In genomic region chr16:68310441-68311315, GRCh38 we compare ENCODE assay signal across 8 cellular contexts. TPM values are rescaled to one million over a fixed set of nuclear protein-coding genes. Genes with fewer than 3 reads are reported as not detected.
DNase-seq lines count a peak whose midpoint lies in the region; ATAC-seq, FAIRE-seq and TF ChIP-seq lines count a peak whose summit lies in the region.

Gene PRMT7, plus strand, starts transcription at chr16:68311019. Its CDS starts 4,961 bp downstream, at chr16:68315980.
Gene SLC7A6OS, minus strand, starts transcription at chr16:68310946. Its CDS starts 20 bp downstream, at chr16:68310926.

- H3K79me2 ChIP-seq in H1 (ENCODE audit: control insufficient read depth in 1 of 2, insufficient read depth in 2 of 2, low read length in 2 of 2), result peaks cover 4 to 29% of the 10 kb centered on the region in 2 experiments
- H3K79me2 ChIP-seq in mesendoderm (ENCODE audit: control insufficient read depth, insufficient read depth, low read length), result peaks cover 16% of the 10 kb centered on the region

- TF ChIP-seq RAD21 in H1 (IDR thresholded peaks at IDR 0.05 in 1 of 2, conservative IDR thresholded peaks at IDR 0.05 in 1 of 2; ENCODE audit: low read depth in 2 of 2, low read length in 2 of 2), result peak in 1 of 2 experiments; percentile 22; a peak in 1 of 4 replicates

- peak; percentile 58 to 95 for TF ChIP-seq POLR2A in H1 (IDR thresholded peaks at IDR 0.05; ENCODE audit: control extremely low read depth in 1 of 2, low read depth in 2 of 2, low read length in 2 of 2)

- H3K4me3 Mint-ChIP-seq in Calu3 (ENCODE audit: low read depth, unreplicated experiment), result peak within 1 kb of the TSS; percentile 99
- H3K4me3 Mint-ChIP-seq in activated CD8-positive, alpha-beta memory T cell treated with anti-CD3 and anti-CD28 coated beads, Interleukin-2, amount 10 ng/mL, durations not matched to agents 7 days and 5 days, result peak within 1 kb of the TSS; percentile 85

- H3K56ac ChIP-seq in H1 (replicated peaks; ENCODE audit: insufficient read length, low read depth, low read length) (peak within 1 kb of the TSS; percentile 86), mesendoderm (ENCODE audit: low read length) (peak within 1 kb of the TSS; percentile 97)

- peak within 1 kb of the TSS; percentile 84; the same call in 1 of the 2 replicates for H3K18ac ChIP-seq in H1 (ENCODE audit: extremely low read depth, low read length)
- H3K18ac ChIP-seq in mesendoderm (ENCODE audit: low read length), result peak within 1 kb of the TSS; percentile 10

- H2BK15ac ChIP-seq in H1 (ENCODE audit: low read length) (no peak within 1 kb of the TSS), mesendoderm (replicated peaks; ENCODE audit: low read depth) (no peak within 1 kb of the TSS)

- H2AFZ ChIP-seq in H1 (ENCODE audit: low read length), result peak within 1 kb of the TSS; percentile 91

- peak within 1 kb of the TSS; percentile 33 for H2BK120ac ChIP-seq in H1 (replicated peaks; ENCODE audit: low read depth, low read length)
- H2BK120ac ChIP-seq in mesendoderm (ENCODE audit: low read depth, low read length), result no peak within 1 kb of the TSS

- H4K8ac ChIP-seq in H1 (ENCODE audit: extremely low read depth, insufficient read depth, low read length) (peak within 1 kb of the TSS; percentile 96), mesendoderm (ENCODE audit: low read depth, low read length) (peak within 1 kb of the TSS; percentile 1)

- H3K27me3 Mint-ChIP-seq in Calu3 (ENCODE audit: unreplicated experiment), result no peaks in the 10 kb centered on the region
- H3K27me3 Mint-ChIP-seq in activated CD8-positive, alpha-beta memory T cell treated with anti-CD3 and anti-CD28 coated beads, Interleukin-2, amount 10 ng/mL, durations not matched to agents 7 days and 5 days, result no peaks in the 10 kb centered on the region

- H4K91ac ChIP-seq in H1 (replicated peaks; ENCODE audit: insufficient read length, low read length), result peak within 1 kb of the TSS; percentile 81

- H3K36me3 ChIP-seq in HUES48 (ENCODE audit: control insufficient read depth, insufficient read depth, low read length), result peaks cover 50% of the 10 kb centered on the region
- H3K36me3 ChIP-seq in NT2/D1 (ENCODE audit: insufficient read depth, insufficient read length, low read length), result peaks cover 60% of the 10 kb centered on the region
- peaks cover 0 to 27% (median 6%) of the 10 kb centered on the region in 4 experiments; a peak in 3 of 8 replicates for H3K36me3 ChIP-seq in H1 (ENCODE audit: control insufficient read depth in 2 of 4, insufficient read depth in 4 of 4, low read length in 3 of 4)
- H3K36me3 ChIP-seq in mesendoderm (ENCODE audit: control insufficient read depth, insufficient read depth, low read length), result no peaks in the 10 kb centered on the region

- BruUV-seq in Calu3 (replicated peaks; lab: Mats Ljungman, UMichigan), result no TSS peak

- peak within 1 kb of the TSS; percentile 96 for H4K5ac ChIP-seq in H1 (ENCODE audit: insufficient read length, low read depth, low read length)
- H4K5ac ChIP-seq in mesendoderm (ENCODE audit: low read length), result no peak within 1 kb of the TSS

- intact Hi-C loops in Calu3 (cut with micrococcal nuclease; ENCODE audit: unreplicated experiment), result loop anchor here (5.0 kb wide), 1 partner anchor 43 kb away; no protein-coding TSS in a partner anchor

- H3K9me3 Mint-ChIP-seq in Calu3 (ENCODE audit: low read depth, unreplicated experiment), result no peaks in the 10 kb centered on the region
- no peaks in the 10 kb centered on the region for H3K9me3 Mint-ChIP-seq in activated CD8-positive, alpha-beta memory T cell treated with anti-CD3 and anti-CD28 coated beads, Interleukin-2, amount 10 ng/mL, durations not matched to agents 7 days and 5 days (ENCODE audit: low read depth)

- H3K27ac ChIP-seq in HUES48 (ENCODE audit: low read depth, low read length) (peak within 1 kb of the TSS; percentile 87), H1 (ENCODE audit: low read depth, low read length) (peak within 1 kb of the TSS; percentile 87), mesendoderm (ENCODE audit: low read depth, low read length) (peak within 1 kb of the TSS; percentile 68)

- TF ChIP-seq CTCF in Calu3 (IDR thresholded peaks at IDR 0.05; ENCODE audit: unreplicated experiment) (no peak), H1 (IDR thresholded peaks at IDR 0.05; ENCODE audit: control extremely low read depth in 1 of 3, insufficient read depth in 1 of 3, low read depth in 1 of 3, low read length in 3 of 3) (peak in 2 of 3 experiments; percentile 14 to 24; a peak in 2 of 4 replicates)

- H3K4me1 ChIP-seq in HUES48 (ENCODE audit: control insufficient read depth, insufficient read depth, low read length) (peaks cover 12% of the 10 kb centered on the region), NT2/D1 (ENCODE audit: insufficient read depth, insufficient read length) (no peaks in the 10 kb centered on the region), H1 (replicated peaks in 1 of 4; ENCODE audit: control insufficient read depth in 3 of 4, insufficient read depth in 4 of 4, low read length in 3 of 4) (peaks cover 3 to 6% (median 4%) of the 10 kb centered on the region in 4 experiments; a peak in 5 of 7 replicates), mesendoderm (ENCODE audit: control insufficient read depth, low read depth, low read length) (no peaks in the 10 kb centered on the region)

- H3K79me1 ChIP-seq in H1 (ENCODE audit: low read depth, low read length) (peaks cover 5% of the 10 kb centered on the region; the same call in 1 of the 2 replicates), mesendoderm (ENCODE audit: low read length) (peaks cover 6% of the 10 kb centered on the region)

- H3K27me3 ChIP-seq in HUES48 (ENCODE audit: control insufficient read depth, insufficient read depth, low read length) (no peaks in the 10 kb centered on the region), NT2/D1 (ENCODE audit: insufficient read depth, insufficient read length) (no peaks in the 10 kb centered on the region), H1 (replicated peaks in 1 of 4; ENCODE audit: control insufficient read depth in 3 of 4, extremely low read depth in 1 of 4, insufficient read depth in 3 of 4, low read length in 3 of 4) (no peaks in the 10 kb centered on the region), mesendoderm (ENCODE audit: insufficient read depth, low read length, poor library complexity) (no peaks in the 10 kb centered on the region)

- H3K9ac ChIP-seq in HUES48 (ENCODE audit: low read depth, low read length) (peak within 1 kb of the TSS; percentile 87), NT2/D1 (ENCODE audit: insufficient read length, low read depth) (peak within 1 kb of the TSS; percentile 100), H1 (replicated peaks in 1 of 4; ENCODE audit: extremely low read depth in 1 of 4, low read depth in 3 of 4, low read length in 3 of 4) (peak within 1 kb of the TSS; percentile 84 to 90 (median 88)), mesendoderm (ENCODE audit: low read length) (peak within 1 kb of the TSS; percentile 96)

- peak within 1 kb of the TSS; percentile 88 for H3K27ac Mint-ChIP-seq in Calu3 (ENCODE audit: unreplicated experiment)
- H3K27ac Mint-ChIP-seq in activated CD8-positive, alpha-beta memory T cell treated with anti-CD3 and anti-CD28 coated beads, Interleukin-2, amount 10 ng/mL, durations not matched to agents 7 days and 5 days, result peak within 1 kb of the TSS; percentile 85

- H4K20me1 ChIP-seq in H1 (replicated peaks in 1 of 2; ENCODE audit: control insufficient read depth in 1 of 2, insufficient read depth in 2 of 2, low read length in 2 of 2), result peaks cover 0 to 4% of the 10 kb centered on the region in 2 experiments

- no peak within 1 kb of the TSS for H2BK12ac ChIP-seq in H1 (ENCODE audit: low read depth, low read length)

- no peaks in the 10 kb centered on the region for H3K9me3 ChIP-seq in HUES48 (ENCODE audit: control insufficient read depth, insufficient read depth, low read length)
- H3K9me3 ChIP-seq in NT2/D1 (ENCODE audit: insufficient read depth, low read length), result no peaks in the 10 kb centered on the region
- no peaks in the 10 kb centered on the region for H3K9me3 ChIP-seq in H1 (ENCODE audit: insufficient read depth in 2 of 2, low read depth in 1 of 2, low read length in 1 of 2)

- peak within 1 kb of the TSS; percentile 97 for H3K4me3 ChIP-seq in HUES48 (ENCODE audit: low read depth, low read length)
- peak within 1 kb of the TSS; percentile 99 for H3K4me3 ChIP-seq in NT2/D1 (ENCODE audit: insufficient read length, low read depth)
- peak within 1 kb of the TSS; percentile 69 to 96 (median 86) for H3K4me3 ChIP-seq in H1 (ENCODE audit: extremely low read depth in 1 of 4, insufficient read depth in 2 of 4, low read depth in 3 of 4, low read length in 4 of 4)
- H3K4me3 ChIP-seq in mesendoderm (ENCODE audit: low read length), result peak within 1 kb of the TSS; percentile 97

- WGBS in H1 (ENCODE audit: extremely low coverage in 1 of 2, insufficient coverage in 1 of 2, insufficient read length in 1 of 2, insufficient replicate concordance in 2 of 2, low coverage in 1 of 2, low lambda C conversion rate in 2 of 2, missing lambda C conversion rate in 1 of 2), 2 experiments, result 2% methylated on average over 82 of the region's 82 CpGs; no CpG with 5 or more reads in 1 of the 2 experiments
- WGBS in mesendoderm (ENCODE audit: extremely low coverage, insufficient coverage, low lambda C conversion rate), result no CpG with 5 or more reads among the region's 82 CpGs

- CTCF ChIA-PET in Calu3 (lab: Charles Lee), result interaction anchor here (0.5 to 1.8 kb wide), 9 partner anchors 30 to 863 kb away, joined by 3 to 13 read pairs (median 4); partner anchors contain the start of gene SLC7A6
- CTCF ChIA-PET in activated CD8-positive, alpha-beta memory T cell treated with anti-CD3 and anti-CD28 coated beads, Interleukin-2, amount 10 ng/mL, durations not matched to agents 7 days and 5 days (lab: Charles Lee), result interaction anchor here (0.7 to 2.7 kb wide), 21 partner anchors 9 to 749 kb away, joined by 3 to 71 read pairs (median 4); partner anchors contain the start of genes CTCF, PLA2G15 and SLC7A6
- CTCF ChIA-PET in H1 (lab: Charles Lee; ENCODE audit: partially characterized antibody), result interaction anchor here (0.8 to 2.4 kb wide), 12 partner anchors 9 to 69 kb away, joined by 3 to 34 read pairs (median 4); partner anchors contain the start of gene SLC7A6

- H2BK5ac ChIP-seq in H1 (ENCODE audit: low read depth, low read length) (peak within 1 kb of the TSS; percentile 93), mesendoderm (ENCODE audit: low read length) (no peak within 1 kb of the TSS)

- peak; percentile 94 for DNase-seq in Calu3
- peak; percentile 90 for DNase-seq in NT2/D1 (ENCODE audit: low read depth, low spot score)
- peak; percentile 96 for DNase-seq in activated CD8-positive, alpha-beta memory T cell treated with anti-CD3 and anti-CD28 coated beads, Interleukin-2, amount 10 ng/mL, durations not matched to agents 7 days and 5 days
- peak; percentile 67 to 93 for DNase-seq in H1 (ENCODE audit: low read depth in 1 of 2, low spot score in 2 of 2)
- DNase-seq in mesendoderm, result peak; percentile 96
- peak; percentile 82 for DNase-seq in stimulated activated CD8-positive, alpha-beta memory T cell treated with anti-CD3 and anti-CD28 coated beads, Interleukin-15, amount 100 ng/mL, for 1 hour (ENCODE audit: low read depth)

- H3K23me2 ChIP-seq in H1 (ENCODE audit: low read depth, low read length), result peaks cover 9% of the 10 kb centered on the region; the same call in 1 of the 2 replicates

- POLR2A ChIA-PET in H1 (lab: Charles Lee; ENCODE audit: partially characterized antibody), result interaction anchor here (0.6 to 3.8 kb wide), 32 partner anchors 9 to 808 kb away, joined by 3 to 44 read pairs (median 6); partner anchors contain the start of genes ESRP2, NFATC3, PLA2G15 and SLC7A6

- H3K4ac ChIP-seq in H1 (replicated peaks; ENCODE audit: insufficient read length, low read depth, low read length) (no peak within 1 kb of the TSS), mesendoderm (ENCODE audit: low read depth, low read length) (no peak within 1 kb of the TSS)

- FAIRE-seq in H1 (lab: Jason Lieb, UNC), result no peak

- TF ChIP-seq EP300 in H1 (IDR thresholded peaks at IDR 0.05; ENCODE audit: borderline replicate concordance in 1 of 2, low read depth in 2 of 2, low read length in 2 of 2), result no peak

- no peak within 1 kb of the TSS for H2BK20ac ChIP-seq in H1 (ENCODE audit: low read length)

- peak within 1 kb of the TSS; percentile 42 for H3K23ac ChIP-seq in H1 (ENCODE audit: insufficient read length)
- H3K23ac ChIP-seq in mesendoderm (ENCODE audit: low read length), result peak within 1 kb of the TSS; percentile 70

- H3K4me1 Mint-ChIP-seq in Calu3 (ENCODE audit: low read depth, unreplicated experiment), result peaks cover 12% of the 10 kb centered on the region
- H3K4me1 Mint-ChIP-seq in activated CD8-positive, alpha-beta memory T cell treated with anti-CD3 and anti-CD28 coated beads, Interleukin-2, amount 10 ng/mL, durations not matched to agents 7 days and 5 days, result peaks cover 51% of the 10 kb centered on the region

- no peak within 1 kb of the TSS for H3K14ac ChIP-seq in H1 (ENCODE audit: insufficient read length)

- peak; percentile 97 for ATAC-seq in GM21423 (IDR thresholded peaks at IDR 0.05; ENCODE audit: unreplicated experiment)
- ATAC-seq in activated CD8-positive, alpha-beta memory T cell treated with anti-CD3 and anti-CD28 coated beads, Interleukin-2, amount 10 ng/mL, durations not matched to agents 7 days and 5 days, result peak; percentile 99

- H3K4me2 ChIP-seq in H1 (ENCODE audit: insufficient read depth in 1 of 2, low read depth in 2 of 2, low read length in 2 of 2) (peak within 1 kb of the TSS; percentile 93 to 98), mesendoderm (ENCODE audit: low read length) (peak within 1 kb of the TSS; percentile 74)

- H3K36me3 Mint-ChIP-seq in Calu3 (ENCODE audit: insufficient read depth, unreplicated experiment), result peaks cover 34% of the 10 kb centered on the region
- peaks cover 29% of the 10 kb centered on the region for H3K36me3 Mint-ChIP-seq in activated CD8-positive, alpha-beta memory T cell treated with anti-CD3 and anti-CD28 coated beads, Interleukin-2, amount 10 ng/mL, durations not matched to agents 7 days and 5 days

- H2AK5ac ChIP-seq in H1 (ENCODE audit: low read depth, low read length), result no peak within 1 kb of the TSS
- H2AK5ac ChIP-seq in mesendoderm (ENCODE audit: low read length), result no peak within 1 kb of the TSS

RNA-seq across cellular contexts. Expression of gene PRMT7, which starts in this region (rescaled TPM):
- total RNA-seq in Calu3 (2022), result 49.4 and 57.8 TPM in 2 replicates
- total RNA-seq in activated CD8-positive, alpha-beta memory T cell treated with anti-CD3 and anti-CD28 coated beads, Interleukin-2, amount 10 ng/mL, durations not matched to agents 7 days and 5 days, result 10 to 100 TPM; 60.9 to 73.9 TPM
- total RNA-seq in H1 (2021; fragmentation: NEBNext Ultra II Directional; extraction: Animal tissue kit (Norgen Biotek cat#: 25700)), result 48.2 and 48.7 TPM in 2 replicates
- 49.3 and 67.4 TPM in 2 replicates for polyA plus RNA-seq in H1 (2011; rRNA removed)
- polyA plus RNA-seq in H1 (2011; cell fraction: cytosol; rRNA removed), result 70.2 TPM
- polyA plus RNA-seq in H1 (2011; cell fraction: nucleus; rRNA removed), result 200 TPM
- polyA plus RNA-seq in H1 (2012, experiment 1 of 2), result 48.4 to 57.0 TPM (median 53.5 TPM) in 4 replicates
- polyA plus RNA-seq in H1 (2012, experiment 2 of 2), result 53.6 TPM
- polyA plus RNA-seq in H1 (2013, experiment 1 of 2), result 37.0 TPM
- polyA plus RNA-seq in H1 (2013, experiment 2 of 2), result 33.0 TPM
- 65.7 and 68.2 TPM in 2 replicates for polyA minus RNA-seq in H1 (2011; rRNA and poly(A)+ RNA removed)
- 44.0 TPM for polyA minus RNA-seq in H1 (2011; cell fraction: cytosol; rRNA and poly(A)+ RNA removed)
- polyA minus RNA-seq in H1 (2011; cell fraction: nucleus; rRNA and poly(A)+ RNA removed), result 57.0 TPM
- 35.9 TPM for polyA plus RNA-seq in mesendoderm (2013, experiment 1 of 2)
- 35.7 TPM for polyA plus RNA-seq in mesendoderm (2013, experiment 2 of 2)

RNA-seq across cellular contexts. Expression of gene SLC7A6OS, which starts in this region (rescaled TPM):
- 28.4 and 34.9 TPM in 2 replicates for total RNA-seq in Calu3 (2022)
- total RNA-seq in activated CD8-positive, alpha-beta memory T cell treated with anti-CD3 and anti-CD28 coated beads, Interleukin-2, amount 10 ng/mL, durations not matched to agents 7 days and 5 days, result 10 to 100 TPM; 29.8 to 30.8 TPM
- 16.4 and 21.3 TPM in 2 replicates for total RNA-seq in H1 (2021; fragmentation: NEBNext Ultra II Directional; extraction: Animal tissue kit (Norgen Biotek cat#: 25700))
- 7.3 and 7.6 TPM in 2 replicates for polyA plus RNA-seq in H1 (2011; rRNA removed)
- polyA plus RNA-seq in H1 (2011; cell fraction: cytosol; rRNA removed), result 12.4 TPM
- polyA plus RNA-seq in H1 (2011; cell fraction: nucleus; rRNA removed), result 15.3 TPM
- 9.3 to 16.0 TPM (median 12.7 TPM) in 4 replicates for polyA plus RNA-seq in H1 (2012, experiment 1 of 2)
- 3.8 TPM for polyA plus RNA-seq in H1 (2012, experiment 2 of 2)
- 10.4 TPM for polyA plus RNA-seq in H1 (2013, experiment 1 of 2)
- polyA plus RNA-seq in H1 (2013, experiment 2 of 2), result 9.0 TPM
- 10.2 and 11.4 TPM in 2 replicates for polyA minus RNA-seq in H1 (2011; rRNA and poly(A)+ RNA removed)
- 6.2 TPM for polyA minus RNA-seq in H1 (2011; cell fraction: cytosol; rRNA and poly(A)+ RNA removed)
- 18.8 TPM for polyA minus RNA-seq in H1 (2011; cell fraction: nucleus; rRNA and poly(A)+ RNA removed)
- 9.4 TPM for polyA plus RNA-seq in mesendoderm (2013, experiment 1 of 2)
- polyA plus RNA-seq in mesendoderm (2013, experiment 2 of 2), result 8.9 TPM

Comparison
In these comparisons a context has a peak if more than half of its experiments do, and no peak if none do; other contexts are left out.
1. Peak in every context shown above with its lines: DNase-seq, ATAC-seq, H3K4me3 ChIP-seq and H3K27ac ChIP-seq.